Comparison of ENCODE assay signal across 11 cellular contexts in genomic region chr17:36087897-36088558, GRCh38. TPM values are rescaled to one million over a fixed set of nuclear protein-coding genes. Genes with fewer than 3 reads are reported as not detected.
"Had no signal": no experiment of that assay in that cellular context is flagged by ENCODE, and none has a peak within 500 bp of the region (broad histone marks: within the 10 kb centered on the region; RNA-seq: fewer than 3 reads in every experiment).

No MANE protein-coding gene starts in this region.

RNA-seq across cellular contexts. Expression of gene CCL3, which starts 1.9 kb away (rescaled TPM):
- total RNA-seq: chondrocyte, endodermal cell, esophagus mucosa, mesothelial cell of epicardium had no signal

RNA-seq across cellular contexts. Expression of gene CCL4, which starts 15.6 kb away (rescaled TPM):
- total RNA-seq: chondrocyte, endodermal cell, esophagus mucosa, kidney epithelial cell, mesothelial cell of epicardium had no signal

RNA-seq across cellular contexts. Expression of gene CCL18, which starts 24.0 kb away (rescaled TPM):
- total RNA-seq: activated naive CD8-positive, alpha-beta T cell treated with anti-CD3 and anti-CD28 coated beads, Interleukin-2, amount 10 ng/mL, durations not matched to agents 7 days and 5 days; astrocyte; chondrocyte; endodermal cell; kidney epithelial cell; mesothelial cell of epicardium; naive thymus-derived CD4-positive, alpha-beta T cell; occipital lobe; smooth muscle cell; urinary bladder had no signal
